12 cellular contexts compared by ENCODE assay signal in the genomic region with DNA sequence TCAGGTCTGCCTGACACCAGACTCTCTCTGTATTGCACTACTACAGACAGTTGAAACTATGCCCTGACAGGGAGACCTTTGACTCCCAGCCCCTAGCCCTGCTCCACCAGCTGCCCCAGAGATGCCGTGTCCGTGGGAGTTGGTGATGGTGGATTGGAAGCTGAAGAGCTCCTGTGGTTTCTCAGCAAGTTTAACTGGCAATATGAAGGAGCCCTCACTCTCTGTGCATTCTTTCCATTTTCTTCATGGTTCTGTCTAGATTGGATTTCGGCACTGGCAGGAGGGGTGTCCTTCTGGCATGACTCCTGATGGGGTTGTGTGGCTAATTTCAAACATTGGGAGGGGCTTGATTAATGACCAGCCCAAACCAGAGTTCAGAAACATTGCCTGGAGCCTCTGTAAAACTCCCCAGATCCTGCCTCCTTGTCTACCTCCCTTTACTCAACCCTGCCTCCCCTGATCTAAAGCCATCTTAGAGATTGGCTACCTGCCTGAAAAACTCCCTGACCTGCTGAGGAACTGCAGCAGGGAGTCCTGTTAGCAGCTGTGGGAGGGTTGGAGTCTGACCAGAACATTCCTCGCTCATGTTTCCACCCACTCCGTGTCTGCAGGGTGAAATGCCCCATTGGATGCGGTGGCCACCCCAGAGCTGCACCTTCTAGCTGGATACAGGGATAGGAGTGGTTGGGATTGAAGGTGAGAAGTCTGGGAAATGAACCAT.
DNase-seq lines count a peak whose midpoint lies in the region; ATAC-seq, FAIRE-seq and TF ChIP-seq lines count a peak whose summit lies in the region.
"Had no signal": no experiment of that assay in that cellular context is flagged by ENCODE, and none has a peak within 500 bp of the region (broad histone marks: within the 10 kb centered on the region; RNA-seq: fewer than 3 reads in every experiment).

No MANE protein-coding gene starts in this region.

- H3K9me3 Mint-ChIP-seq in type B pancreatic cell, result no peaks in the 10 kb centered on the region
- H3K9me3 Mint-ChIP-seq: effector memory CD8-positive, alpha-beta T cell had no signal

- H3K4me1 Mint-ChIP-seq in type B pancreatic cell (ENCODE audit: unreplicated experiment), result peaks cover 27% of the 10 kb centered on the region

- H3K27ac Mint-ChIP-seq in type B pancreatic cell, result no peak overlapping the region
- H3K27ac Mint-ChIP-seq: effector memory CD8-positive, alpha-beta T cell had no signal

- in situ Hi-C loops in GM13977 (cut with MboI; ENCODE audit: low pct_unique_long_range_greater_than_20kb, low sequenced_read_pairs, unreplicated experiment), result no loop called here

- WGBS in body of pancreas, 2 donors, result 40 to 41% methylated on average over 6 of the region's 6 CpGs

- H3K27me3 Mint-ChIP-seq in type B pancreatic cell, result peaks cover 7% of the 10 kb centered on the region

- peak overlapping the region; percentile 14 for H3K4me3 Mint-ChIP-seq in type B pancreatic cell
- H3K4me3 Mint-ChIP-seq: effector memory CD8-positive, alpha-beta T cell had no signal

- H3K27me3 ChIP-seq in body of pancreas (no peaks in the 10 kb centered on the region), keratinocyte (ENCODE audit: control insufficient read depth, extremely low read depth, insufficient read depth, low read length) (no peaks in the 10 kb centered on the region)
- H3K27me3 ChIP-seq: adrenal gland, right lobe of liver had no signal

- FAIRE-seq in keratinocyte (lab: Jason Lieb, UNC), result no peak

- peak; percentile 12 for DNase-seq in LHCN-M2 (ENCODE audit: low read depth)
- peak in 3 of 4 donors; percentile 15 to 27 (median 17) for DNase-seq in body of pancreas
- DNase-seq in keratinocyte (ENCODE audit: low read depth, low spot score), result no peak
- DNase-seq in type B pancreatic cell (ENCODE audit: extremely low spot score, unreplicated experiment), result no peak
- no peak for DNase-seq in DMS114 treated with DMSO at 0.1 percent for 48 hours (lab: John Stamatoyannopoulos, UW; ENCODE audit: unreplicated experiment)
- no peak for DNase-seq in GM13977 (ENCODE audit: low spot score)
- no peak for DNase-seq in sciatic nerve (ENCODE audit: low spot score)
- DNase-seq: effector memory CD8-positive, alpha-beta T cell; NCI-H526 treated with DMSO at 0.1 percent for 48 hours; right lobe of liver; substantia nigra had no signal

- dilution Hi-C loops in keratinocyte (cut with MboI; ENCODE audit: extremely low pct_ligation_motif_present, low sequenced_read_pairs), result no loop called here

- intact Hi-C loops in body of pancreas (cut with DNase I) (no loop called here), sciatic nerve (cut with DNase I) (no loop called here)

- H3K79me2 ChIP-seq in keratinocyte (ENCODE audit: control insufficient read depth, insufficient read depth, low read length), result no peaks in the 10 kb centered on the region

- H3K36me3 ChIP-seq in body of pancreas (replicated peaks in 1 of 2; ENCODE audit: insufficient read depth in 1 of 2, low read depth in 2 of 2) (no peaks in the 10 kb centered on the region), keratinocyte (ENCODE audit: control insufficient read depth in 2 of 2, extremely low read depth in 1 of 2, insufficient read depth in 2 of 2, low read length in 2 of 2) (no peaks in the 10 kb centered on the region)
- H3K36me3 ChIP-seq: adrenal gland, right lobe of liver had no signal

- no peaks in the 10 kb centered on the region for H3K4me1 ChIP-seq in body of pancreas
- peaks cover 3% of the 10 kb centered on the region for H3K4me1 ChIP-seq in keratinocyte (ENCODE audit: control insufficient read depth, extremely low read depth, insufficient read depth, low read length)
- H3K4me1 ChIP-seq: adrenal gland, right lobe of liver had no signal

- TF ChIP-seq CTCF in body of pancreas (IDR thresholded peaks at IDR 0.05) (no peak), keratinocyte (optimal IDR thresholded peaks at IDR 0.05 in 1 of 3, IDR thresholded peaks at IDR 0.05 in 1 of 3, conservative IDR thresholded peaks at IDR 0.05 in 1 of 3; ENCODE audit: extremely low read depth in 1 of 3, insufficient read depth in 2 of 3, low read length in 3 of 3) (no peak), type B pancreatic cell (conservative IDR thresholded peaks at IDR 0.05) (no peak), GM13977 (IDR thresholded peaks at IDR 0.05; ENCODE audit: extremely low read depth, insufficient read depth, missing control alignments) (no peak)

- no peak overlapping the region for H3K4me3 ChIP-seq in body of pancreas
- no peak overlapping the region for H3K4me3 ChIP-seq in keratinocyte (ENCODE audit: control insufficient read depth in 2 of 3, extremely low read depth in 1 of 3, insufficient read depth in 2 of 3, low read depth in 1 of 3, low read length in 3 of 3)
- H3K4me3 ChIP-seq: right lobe of liver had no signal

- no peak overlapping the region for H3K9ac ChIP-seq in keratinocyte (ENCODE audit: control insufficient read depth, extremely low read depth, insufficient read depth, low read length)

- H3K36me3 Mint-ChIP-seq in type B pancreatic cell, result no peaks in the 10 kb centered on the region

- H3K27ac ChIP-seq in body of pancreas (no peak overlapping the region), keratinocyte (ENCODE audit: control insufficient read depth, insufficient read depth, low read length) (no peak overlapping the region)
- H3K27ac ChIP-seq: adrenal gland, right lobe of liver had no signal

- H3K4me2 ChIP-seq in keratinocyte (ENCODE audit: control insufficient read depth, extremely low read depth, insufficient read depth, low read depth, low read length), result no peak overlapping the region

- H4K20me1 ChIP-seq in keratinocyte (ENCODE audit: control insufficient read depth, extremely low read depth, insufficient read depth, low read length), result no peaks in the 10 kb centered on the region

- ATAC-seq in body of pancreas, result peak; percentile 21
- ATAC-seq in sciatic nerve, result no peak
- ATAC-seq: effector memory CD8-positive, alpha-beta T cell had no signal

- H3K9me3 ChIP-seq in body of pancreas (no peaks in the 10 kb centered on the region), keratinocyte (ENCODE audit: control insufficient read depth, low read depth, low read length) (no peaks in the 10 kb centered on the region)
- H3K9me3 ChIP-seq: adrenal gland, right lobe of liver had no signal

- TF ChIP-seq POLR2A in body of pancreas (IDR thresholded peaks at IDR 0.05), result no peak

- peak overlapping the region; percentile 23 for H2AFZ ChIP-seq in keratinocyte (ENCODE audit: control insufficient read depth, low read length)

- H3K9me1 ChIP-seq in keratinocyte (ENCODE audit: control insufficient read depth, extremely low read depth, insufficient read depth, low read length), result no peaks in the 10 kb centered on the region

Comparison
In these comparisons a context has a peak if more than half of its experiments do, and no peak if none do; other contexts are left out.
1. DNase-seq: peak in LHCN-M2 (single experiment) and body of pancreas (3 of 4); none in keratinocyte (single experiment), type B pancreatic cell (single experiment), DMS114 treated with DMSO at 0.1 percent for 48 hours (single experiment), GM13977 (single experiment) and sciatic nerve (single experiment).